9 cellular contexts compared by ENCODE assay signal in genomic region chr2:128408349-128409305, GRCh38.
A peak's percentile ranks its signal among the peaks of the same experiment; 100 is the strongest.
DNase-seq lines count a peak whose midpoint lies in the region; ATAC-seq and TF ChIP-seq lines count a peak whose summit lies in the region.
"Had no signal": no experiment of that assay in that cellular context is flagged by ENCODE, and none has a peak within 500 bp of the region (broad histone marks: within the 10 kb centered on the region; RNA-seq: fewer than 3 reads in every experiment).

No MANE protein-coding gene starts in this region.

- TF ChIP-seq CTCF in fibroblast of villous mesenchyme (IDR thresholded peaks at IDR 0.05; ENCODE audit: insufficient read depth, low read depth, low read length): no peak
- TF ChIP-seq CTCF in activated CD8-positive, alpha-beta T cell treated with anti-CD3 and anti-CD28 coated beads for 36 hours (IDR thresholded peaks at IDR 0.05): no peak
- TF ChIP-seq CTCF in GM20000 (IDR thresholded peaks at IDR 0.05; ENCODE audit: extremely low read depth, missing control alignments): no peak

- POLR2A ChIA-PET in activated CD8-positive, alpha-beta T cell treated with anti-CD3 and anti-CD28 coated beads for 36 hours (lab: Charles Lee): no interaction called here

- no peak overlapping the region for H3K27ac Mint-ChIP-seq in activated CD8-positive, alpha-beta T cell treated with anti-CD3 and anti-CD28 coated beads for 36 hours
- H3K27ac Mint-ChIP-seq: activated T-helper 17 cell treated with anti-CD3 and anti-CD28 coated beads, Interleukin-2, amount 50 U/mL, for 72 hours had no signal

- CTCF ChIA-PET in activated CD8-positive, alpha-beta T cell treated with anti-CD3 and anti-CD28 coated beads for 36 hours (lab: Charles Lee): no interaction called here

- H3K9me3 Mint-ChIP-seq in activated CD8-positive, alpha-beta T cell treated with anti-CD3 and anti-CD28 coated beads for 36 hours: no peaks in the 10 kb centered on the region
- H3K9me3 Mint-ChIP-seq: activated T-helper 17 cell treated with anti-CD3 and anti-CD28 coated beads, Interleukin-2, amount 50 U/mL, for 72 hours had no signal

- no peaks in the 10 kb centered on the region for H3K36me3 Mint-ChIP-seq in activated CD8-positive, alpha-beta T cell treated with anti-CD3 and anti-CD28 coated beads for 36 hours (ENCODE audit: low read depth)

- peaks cover under 1% of the 10 kb centered on the region for H3K27me3 Mint-ChIP-seq in activated CD8-positive, alpha-beta T cell treated with anti-CD3 and anti-CD28 coated beads for 36 hours

- no peak overlapping the region for H3K4me3 ChIP-seq in fibroblast of villous mesenchyme (ENCODE audit: low read depth, low read length)

- intact Hi-C loops in sciatic nerve (cut with DNase I): no loop called here
- intact Hi-C loops in activated CD8-positive, alpha-beta T cell treated with anti-CD3 and anti-CD28 coated beads for 36 hours (cut with micrococcal nuclease): no loop called here

- H3K4me1 Mint-ChIP-seq in activated CD8-positive, alpha-beta T cell treated with anti-CD3 and anti-CD28 coated beads for 36 hours (ENCODE audit: low read depth): no peaks in the 10 kb centered on the region
- H3K4me1 Mint-ChIP-seq: activated T-helper 17 cell treated with anti-CD3 and anti-CD28 coated beads, Interleukin-2, amount 50 U/mL, for 72 hours had no signal

- H3K4me3 Mint-ChIP-seq in activated CD8-positive, alpha-beta T cell treated with anti-CD3 and anti-CD28 coated beads for 36 hours: no peak overlapping the region
- H3K4me3 Mint-ChIP-seq: activated T-helper 17 cell treated with anti-CD3 and anti-CD28 coated beads, Interleukin-2, amount 50 U/mL, for 72 hours had no signal

- peak; percentile 77 for DNase-seq in GM04504 (ENCODE audit: low read depth)
- DNase-seq in amniotic stem cell (lab: John Stamatoyannopoulos, UW): peak; percentile 46
- DNase-seq in fibroblast of villous mesenchyme (ENCODE audit: low read depth): peak; percentile 77
- peak; percentile 48 for DNase-seq in sciatic nerve (ENCODE audit: low spot score)
- DNase-seq in activated CD8-positive, alpha-beta T cell treated with anti-CD3 and anti-CD28 coated beads for 36 hours: no peak
- no peak for DNase-seq in foreskin melanocyte
- no peak for DNase-seq in cerebellar nuclear complex (lab: John Stamatoyannopoulos, UW)
- no peak for DNase-seq in GM20000 (ENCODE audit: low spot score)

- ATAC-seq in sciatic nerve: no peak
- ATAC-seq in activated CD8-positive, alpha-beta T cell treated with anti-CD3 and anti-CD28 coated beads for 36 hours: no peak
- ATAC-seq: activated T-helper 17 cell treated with anti-CD3 and anti-CD28 coated beads, Interleukin-2, amount 50 U/mL, for 72 hours had no signal

Comparison
In these comparisons a context has a peak if more than half of its experiments do, and no peak if none do; other contexts are left out.
1. DNase-seq: peak in GM04504 (single experiment), amniotic stem cell (single experiment), fibroblast of villous mesenchyme (single experiment) and sciatic nerve (single experiment); none in activated CD8-positive, alpha-beta T cell treated with anti-CD3 and anti-CD28 coated beads for 36 hours (single experiment), foreskin melanocyte (single experiment), cerebellar nuclear complex (0 of 2) and GM20000 (single experiment).